ENCODE assay signal across 20 cellular contexts in the genomic region with DNA sequence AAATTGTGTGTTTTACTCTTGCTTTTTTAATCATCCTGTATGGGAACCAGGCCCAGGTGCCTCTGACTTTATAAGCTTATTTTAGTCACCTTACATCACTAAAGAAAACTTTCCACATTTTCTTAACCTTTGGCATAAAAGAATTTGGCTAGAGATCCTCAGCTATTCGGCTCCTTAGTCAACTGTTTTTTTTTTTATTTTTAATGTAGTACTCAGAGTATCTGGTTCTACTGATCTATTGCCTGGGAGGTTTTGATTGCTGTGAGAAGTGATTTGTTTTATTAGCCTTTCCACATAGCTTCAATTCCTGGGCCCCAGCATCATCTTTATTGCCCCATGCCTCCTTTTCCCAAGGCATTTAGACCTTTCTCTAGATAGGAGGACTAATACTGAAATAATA.
DNase-seq lines count a peak whose midpoint lies in the region; ATAC-seq and TF ChIP-seq lines count a peak whose summit lies in the region.
"Had no signal": no experiment of that assay in that cellular context is flagged by ENCODE, and none has a peak within 500 bp of the region (broad histone marks: within the 10 kb centered on the region; RNA-seq: fewer than 3 reads in every experiment).

No MANE protein-coding gene starts in this region.

- no peak for ATAC-seq in HG03280 (IDR thresholded peaks at IDR 0.05; ENCODE audit: unreplicated experiment)
- ATAC-seq: right lobe of liver had no signal

- no peak overlapping the region for H3K4me3 ChIP-seq in fibroblast of pulmonary artery (replicated peaks; ENCODE audit: low read depth, low read length)
- no peak overlapping the region for H3K4me3 ChIP-seq in skeletal muscle cell (ENCODE audit: low read depth, low read length)
- H3K4me3 ChIP-seq: right lobe of liver, SK-N-MC, testis had no signal

- DNase-seq in Caki2 (ENCODE audit: low read depth) (peak; percentile 21), amniotic epithelial cell (ENCODE audit: low read depth) (peak; percentile 55), fibroblast of pulmonary artery (ENCODE audit: low read depth) (peak; percentile 34), skeletal muscle cell (ENCODE audit: low read depth) (peak; percentile 65), HuH-7 (ENCODE audit: low spot score) (no peak)
- DNase-seq in stimulated activated CD4-positive, alpha-beta T cell treated with anti-CD3 and anti-CD28 coated beads, Interleukin-15, amount 100 ng/mL, for 24 hours, result no peak
- DNase-seq in stimulated activated CD4-positive, alpha-beta T cell treated with anti-CD3 and anti-CD28 coated beads, Interleukin-2, amount 100 ng/mL, for 48 hours, result no peak
- DNase-seq: activated CD4-positive, alpha-beta T cell treated with anti-CD3 and anti-CD28 coated beads, Interleukin-2, amount 10 ng/mL, durations not matched to agents 7 days and 5 days; activated T-cell treated with anti-CD3 and anti-CD28 coated beads, Interleukin-2, amount 50 U/mL, for 1 hour; CD4-positive, CD25-positive, alpha-beta regulatory T cell; glutamatergic neuron; MV-4-11; NCI-H2029 treated with DMSO at 0.1 percent for 48 hours; NCI-H69; right lobe of liver; stimulated activated CD4-positive, alpha-beta T cell treated with anti-CD3 and anti-CD28 coated beads, Interleukin-4, amount 100 ng/mL, for 24 hours; stimulated activated CD8-positive, alpha-beta memory T cell treated with anti-CD3 and anti-CD28 coated beads, Interleukin-4, amount 100 ng/mL, for 48 hours; testis had no signal

- TF ChIP-seq CTCF in fibroblast of pulmonary artery (IDR thresholded peaks at IDR 0.05; ENCODE audit: low read length, missing control alignments), result no peak

- in situ Hi-C loops in Caki2 (cut with HindIII; ENCODE audit: low pct_unique_long_range_greater_than_20kb, low sequenced_read_pairs), result no loop called here

Comparison
In these comparisons a context has a peak if more than half of its experiments do, and no peak if none do; other contexts are left out.
1. DNase-seq: peak in Caki2 (single experiment), amniotic epithelial cell (single experiment), fibroblast of pulmonary artery (single experiment) and skeletal muscle cell (single experiment); none in stimulated activated CD4-positive, alpha-beta T cell treated with anti-CD3 and anti-CD28 coated beads, Interleukin-15, amount 100 ng/mL, for 24 hours (single experiment), HuH-7 (single experiment) and stimulated activated CD4-positive, alpha-beta T cell treated with anti-CD3 and anti-CD28 coated beads, Interleukin-2, amount 100 ng/mL, for 48 hours (0 of 2).